In genomic region chr9:35689351-35689600, GRCh38 we compare ENCODE assay signal across 6 cellular contexts. TPM values are rescaled to one million over a fixed set of nuclear protein-coding genes. Genes with fewer than 3 reads are reported as not detected.
DNase-seq lines count a peak whose midpoint lies in the region; ATAC-seq and TF ChIP-seq lines count a peak whose summit lies in the region.

No MANE protein-coding gene starts in this region.

- H3K9me3 ChIP-seq in esophagus squamous epithelium (no peaks in the 10 kb centered on the region), smooth muscle cell (replicated peaks; ENCODE audit: low read depth) (no peaks in the 10 kb centered on the region)

- peaks cover 35% of the 10 kb centered on the region for H3K79me2 ChIP-seq in smooth muscle cell (ENCODE audit: low read depth)

- CTCF ChIA-PET in T-cell (lab: Charles Lee), result no interaction called here

- no peak for TF ChIP-seq CTCF in esophagus squamous epithelium (IDR thresholded peaks at IDR 0.05)
- TF ChIP-seq CTCF in smooth muscle cell (IDR thresholded peaks at IDR 0.05; ENCODE audit: borderline replicate concordance, insufficient read depth, poor library complexity, severe bottlenecking), result no peak

- DNase-seq in T-cell (no peak), esophagus squamous epithelium (lab: John Stamatoyannopoulos, UW) (no peak), smooth muscle cell (lab: John Stamatoyannopoulos, UW; ENCODE audit: unreplicated experiment) (no peak), anterior cingulate cortex (lab: John Stamatoyannopoulos, UW) (no peak)

- POLR2A ChIA-PET in T-cell (lab: Charles Lee), result no interaction called here

- peaks cover 0 to 6% (median 0%) of the 10 kb centered on the region in 4 donors for H3K27me3 ChIP-seq in esophagus squamous epithelium
- no peaks in the 10 kb centered on the region for H3K27me3 ChIP-seq in smooth muscle cell (ENCODE audit: low read depth)

- H3K9me3 Mint-ChIP-seq in T-cell, result no peaks in the 10 kb centered on the region

- intact Hi-C loops in esophagus squamous epithelium (cut with DNase I), result loop anchor here (10.0 kb wide), 1 partner anchor 84 kb away; the partner anchor contains the start of gene TESK1

- no peak for TF ChIP-seq POLR2A in esophagus squamous epithelium (IDR thresholded peaks at IDR 0.05)

- peak overlapping the region; percentile 95 for H3K4me2 ChIP-seq in smooth muscle cell

- H3K4me3 ChIP-seq in esophagus squamous epithelium, result peak overlapping the region; percentile 49 to 76 (median 65)
- peak overlapping the region; percentile 70 for H3K4me3 ChIP-seq in smooth muscle cell

- H3K27ac ChIP-seq in esophagus squamous epithelium (peak overlapping the region; percentile 74 to 92 (median 88)), smooth muscle cell (ENCODE audit: low read depth) (peak overlapping the region; percentile 95)

- H3K9ac ChIP-seq in smooth muscle cell (ENCODE audit: low read depth), result peak overlapping the region; percentile 90

- H3K4me3 Mint-ChIP-seq in T-cell, result peak overlapping the region; percentile 61 to 77 (median 69)

- no peak overlapping the region for H2AFZ ChIP-seq in smooth muscle cell (ENCODE audit: low read depth)

- H3K36me3 ChIP-seq in esophagus squamous epithelium (peaks cover 0 to 15% (median 0%) of the 10 kb centered on the region in 3 donors), smooth muscle cell (ENCODE audit: low read depth) (no peaks in the 10 kb centered on the region)

- peaks cover 56% of the 10 kb centered on the region for H3F3A ChIP-seq in smooth muscle cell (ENCODE audit: low read depth)

- peak in 1 of 4 experiments; percentile 14 for ATAC-seq in T-cell (replicated peaks in 1 of 4)
- no peak for ATAC-seq in HG03135 (IDR thresholded peaks at IDR 0.05; ENCODE audit: unreplicated experiment)
- no peak for ATAC-seq in HG02623 (IDR thresholded peaks at IDR 0.05; ENCODE audit: unreplicated experiment)

- 55 to 73% methylated on average over 5 to 7 of the region's 7 CpGs for WGBS in esophagus squamous epithelium, 2 donors
- WGBS in smooth muscle cell (ENCODE audit: low lambda C conversion rate), result 4% methylated on average over 7 of the region's 7 CpGs

- H3K4me1 ChIP-seq in esophagus squamous epithelium (peaks cover 0 to 41% (median 5%) of the 10 kb centered on the region in 3 donors), smooth muscle cell (ENCODE audit: low read depth) (peaks cover 18% of the 10 kb centered on the region)

- no peaks in the 10 kb centered on the region for H3K27me3 Mint-ChIP-seq in T-cell

- peaks cover 23 to 28% (median 27%) of the 10 kb centered on the region in 3 donors for H3K4me1 Mint-ChIP-seq in T-cell

- H4K20me1 ChIP-seq in smooth muscle cell (ENCODE audit: low read depth), result peaks cover 54% of the 10 kb centered on the region

- H3K36me3 Mint-ChIP-seq in T-cell, result no peaks in the 10 kb centered on the region

- H3K27ac Mint-ChIP-seq in T-cell, result peak overlapping the region; percentile 70 to 85

RNA-seq across cellular contexts. Expression of gene TPM2, which starts 0.4 kb away (rescaled TPM):
- total RNA-seq in T-cell, result 10 to 100 TPM; 21.4 to 66.0 (median 57.5) TPM
- total RNA-seq in esophagus squamous epithelium, result 1,000 to 10,000 TPM in 1 of 4 donors, 100 to 1,000 TPM in 2, 10 to 100 TPM in 1; 80.8 to 1,148 (median 217) TPM
- 854 and 925 TPM in 2 replicates for total RNA-seq in smooth muscle cell
- 2,012 and 2,131 TPM in 2 replicates for polyA plus RNA-seq in smooth muscle cell

RNA-seq across cellular contexts. Expression of gene CA9, which starts 15.5 kb away (rescaled TPM):
- total RNA-seq in T-cell (under 1 TPM in 2 of 5 donors, not detected in 3; 0.19 to 0.46 TPM), esophagus squamous epithelium (1 to 10 TPM in 1 of 4 donors, not detected in 3; 2.2 TPM), smooth muscle cell (1.7 and 4.6 TPM in 2 replicates)
- polyA plus RNA-seq in smooth muscle cell, result 5.9 TPM in 1 of 2 replicates, not detected in the other

RNA-seq across cellular contexts. Expression of gene ARHGEF39, which starts 24.3 kb away (rescaled TPM):
- total RNA-seq in T-cell, result 1 to 10 TPM in 2 of 5 donors, under 1 TPM in 3; 0.12 to 1.3 (median 0.57) TPM
- 10 to 100 TPM in 1 of 4 donors, 1 to 10 TPM in 3; 1.3 to 17.5 (median 5.1) TPM for total RNA-seq in esophagus squamous epithelium
- 0.49 and 2.1 TPM in 2 replicates for total RNA-seq in smooth muscle cell
- 1.9 and 2.9 TPM in 2 replicates for polyA plus RNA-seq in smooth muscle cell

RNA-seq across cellular contexts. Expression of gene CCDC107, which starts 31.2 kb away (rescaled TPM):
- total RNA-seq in T-cell, result 10 to 100 TPM; 17.7 to 29.8 (median 27.5) TPM
- total RNA-seq in esophagus squamous epithelium, result 10 to 100 TPM in 3 of 4 donors, 1 to 10 TPM in 1; 6.6 to 19.6 (median 14.2) TPM
- total RNA-seq in smooth muscle cell, result 9.8 and 19.6 TPM in 2 replicates
- polyA plus RNA-seq in smooth muscle cell, result 35.5 and 37.1 TPM in 2 replicates

RNA-seq across cellular contexts. Expression of gene RMRP, which starts 31.5 kb away (rescaled TPM):
- over 10,000 TPM; 10,537 to 37,987 (median 30,491) TPM for total RNA-seq in T-cell
- total RNA-seq in esophagus squamous epithelium, result 1,000 to 10,000 TPM in 3 of 4 donors, 100 to 1,000 TPM in 1; 759 to 4,621 (median 3,503) TPM
- total RNA-seq in smooth muscle cell, result 10,156 and 21,067 TPM in 2 replicates
- polyA plus RNA-seq in smooth muscle cell, result not detected in 2 replicates
